ENCODE assay signal across 8 cellular contexts in genomic region chr11:123069878-123070821, GRCh38. TPM values are rescaled to one million over a fixed set of nuclear protein-coding genes. Genes with fewer than 3 reads are reported as not detected.
DNase-seq lines count a peak whose midpoint lies in the region; ATAC-seq, FAIRE-seq and TF ChIP-seq lines count a peak whose summit lies in the region.

No MANE protein-coding gene starts in this region.

- FAIRE-seq in HTR-8/SVneo (lab: Jason Lieb, UNC): no peak

- H3K27me3 ChIP-seq in HUES64 (ENCODE audit: insufficient read depth, low read length) (no peaks in the 10 kb centered on the region), transverse colon (no peaks in the 10 kb centered on the region), smooth muscle cell (ENCODE audit: low read depth) (no peaks in the 10 kb centered on the region)
- no peaks in the 10 kb centered on the region for H3K27me3 ChIP-seq in effector memory CD4-positive, alpha-beta T cell (replicated peaks; ENCODE audit: control insufficient read depth, insufficient read depth, low read length, poor library complexity, severe bottlenecking)

- no peak for DNase-seq in GM12864 (ENCODE audit: low read depth)
- no peak for DNase-seq in effector memory CD4-positive, alpha-beta T cell
- DNase-seq in transverse colon: no peak
- DNase-seq in HTR-8/SVneo (ENCODE audit: insufficient read length, low spot score): no peak
- no peak for DNase-seq in effector CD4-positive, alpha-beta T cell
- DNase-seq in smooth muscle cell (lab: John Stamatoyannopoulos, UW; ENCODE audit: unreplicated experiment): no peak

- in situ Hi-C loops in transverse colon (cut with MboI; ENCODE audit: low pct_ligation_motif_present in 1 of 4, low pct_unique_long_range_greater_than_20kb in 1 of 4, low sequenced_read_pairs in 3 of 4): no loop called here

- no peak for TF ChIP-seq EP300 in transverse colon (IDR thresholded peaks at IDR 0.05; ENCODE audit: low read depth)

- H3K27ac ChIP-seq in HUES64 (ENCODE audit: low read depth, low read length) (peak overlapping the region; percentile 34; the same call in 1 of the 2 replicates), transverse colon (peak overlapping the region; percentile 68 to 76 (median 74)), smooth muscle cell (ENCODE audit: low read depth) (no peak overlapping the region)
- peak overlapping the region; percentile 83 for H3K27ac ChIP-seq in effector memory CD4-positive, alpha-beta T cell (ENCODE audit: insufficient read depth, low read length, poor library complexity, severe bottlenecking)

- 74% methylated on average over 4 of the region's 5 CpGs for WGBS in HUES64
- 31 to 35% methylated on average over 5 of the region's 5 CpGs for WGBS in transverse colon (ENCODE audit: low coverage in 1 of 2), 2 donors
- WGBS in smooth muscle cell (ENCODE audit: low lambda C conversion rate): 95% methylated on average over 5 of the region's 5 CpGs

- H4K20me1 ChIP-seq in smooth muscle cell (ENCODE audit: low read depth): peaks cover 7% of the 10 kb centered on the region

- intact Hi-C loops in transverse colon (cut with DNase I; ENCODE audit: low total_unique reads): no loop called here

- H2AFZ ChIP-seq in smooth muscle cell (ENCODE audit: low read depth): no peak overlapping the region

- no peak for TF ChIP-seq POLR2A in transverse colon (IDR thresholded peaks at IDR 0.05)

- ATAC-seq in GM21423 (IDR thresholded peaks at IDR 0.05; ENCODE audit: unreplicated experiment): peak; percentile 51

- H3K4me1 ChIP-seq in HUES64 (ENCODE audit: insufficient read depth, low read length) (peaks cover 15% of the 10 kb centered on the region), transverse colon (peaks cover 7 to 29% (median 13%) of the 10 kb centered on the region in 4 donors), smooth muscle cell (ENCODE audit: low read depth) (no peaks in the 10 kb centered on the region)
- peaks cover 52% of the 10 kb centered on the region for H3K4me1 ChIP-seq in effector memory CD4-positive, alpha-beta T cell (ENCODE audit: control insufficient read depth, insufficient read depth, low read length, poor library complexity, severe bottlenecking)

- no peak overlapping the region for H3K4me2 ChIP-seq in smooth muscle cell

- peak overlapping the region; percentile 38 for H3K4me3 ChIP-seq in GM12864 (ENCODE audit: low read depth, low read length)
- H3K4me3 ChIP-seq in HUES64 (ENCODE audit: low read length): 0 out of 2 replicates have a peak overlapping the region, but pooled peaks have one; percentile 12
- peak overlapping the region; percentile 31 for H3K4me3 ChIP-seq in effector memory CD4-positive, alpha-beta T cell (ENCODE audit: insufficient read depth, low read depth, low read length, poor library complexity, severe bottlenecking)
- H3K4me3 ChIP-seq in transverse colon: peak overlapping the region in 1 of 4 donors; percentile 25
- H3K4me3 ChIP-seq in smooth muscle cell: no peak overlapping the region

- H3K9ac ChIP-seq in HUES64 (ENCODE audit: low read depth, low read length) (no peak overlapping the region), smooth muscle cell (ENCODE audit: low read depth) (no peak overlapping the region)

- H3F3A ChIP-seq in smooth muscle cell (ENCODE audit: low read depth): peaks cover 11% of the 10 kb centered on the region

- H3K36me3 ChIP-seq in HUES64 (ENCODE audit: insufficient read depth, low read length) (peaks cover 17% of the 10 kb centered on the region), transverse colon (peaks cover 0 to 8% (median 0%) of the 10 kb centered on the region in 4 donors), smooth muscle cell (ENCODE audit: low read depth) (peaks cover 4% of the 10 kb centered on the region)
- H3K36me3 ChIP-seq in effector memory CD4-positive, alpha-beta T cell (ENCODE audit: control insufficient read depth, insufficient read depth, low read length): no peaks in the 10 kb centered on the region

- peaks cover 10% of the 10 kb centered on the region for H3K79me2 ChIP-seq in smooth muscle cell (ENCODE audit: low read depth)

- TF ChIP-seq CTCF in GM12864 (IDR thresholded peaks at IDR 0.05; ENCODE audit: low read depth, low read length, missing control alignments) (no peak), transverse colon (IDR thresholded peaks at IDR 0.05) (no peak), smooth muscle cell (IDR thresholded peaks at IDR 0.05; ENCODE audit: borderline replicate concordance, insufficient read depth, poor library complexity, severe bottlenecking) (no peak)

- H3K9me3 ChIP-seq in HUES64 (ENCODE audit: insufficient read depth, low read depth, low read length) (no peaks in the 10 kb centered on the region), transverse colon (no peaks in the 10 kb centered on the region), smooth muscle cell (replicated peaks; ENCODE audit: low read depth) (no peaks in the 10 kb centered on the region)
- no peaks in the 10 kb centered on the region for H3K9me3 ChIP-seq in effector memory CD4-positive, alpha-beta T cell (ENCODE audit: control insufficient read depth, low read length)

RNA-seq across cellular contexts. Expression of gene HSPA8, which starts 8.2 kb away (rescaled TPM):
- polyA plus RNA-seq in HUES64 (2013, experiment 1 of 2): 2,137 TPM
- 1,461 TPM for polyA plus RNA-seq in HUES64 (2013, experiment 2 of 2)
- total RNA-seq in transverse colon: 100 to 1,000 TPM; 183 to 783 (median 651) TPM
- total RNA-seq in smooth muscle cell: 1,212 and 1,497 TPM in 2 replicates
- polyA plus RNA-seq in smooth muscle cell: 449 and 471 TPM in 2 replicates
